ENCODE assay signal across 22 cellular contexts in the genomic region with DNA sequence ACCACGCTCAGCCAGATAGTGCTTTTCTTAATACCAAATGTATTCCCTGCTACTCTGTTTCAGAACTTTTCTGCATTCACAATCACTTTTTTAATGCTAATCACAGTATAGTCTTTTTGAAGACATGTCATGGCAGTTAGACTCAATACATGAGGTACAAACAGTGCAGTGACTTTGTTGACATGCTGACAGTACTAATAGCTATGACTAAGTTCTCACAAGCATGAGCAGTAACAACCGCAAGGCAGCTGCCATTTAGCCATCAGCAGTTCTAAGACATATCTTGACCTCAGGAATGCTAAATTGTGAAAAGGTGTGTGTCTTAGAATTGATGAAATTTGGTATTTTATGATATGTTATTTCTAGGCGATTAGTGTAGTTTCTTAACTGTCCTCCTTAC.
DNase-seq lines count a peak whose midpoint lies in the region; ATAC-seq and TF ChIP-seq lines count a peak whose summit lies in the region.
"Had no signal": no experiment of that assay in that cellular context is flagged by ENCODE, and none has a peak within 500 bp of the region (broad histone marks: within the 10 kb centered on the region; RNA-seq: fewer than 3 reads in every experiment).

No MANE protein-coding gene starts in this region.

- WGBS in right lobe of liver (ENCODE audit: insufficient coverage, low coverage, low lambda C conversion rate, missing lambda C conversion rate): 86% methylated on average over 2 of the region's 3 CpGs

- H3K9me3 Mint-ChIP-seq in activated CD8-positive, alpha-beta memory T cell treated with anti-CD3 and anti-CD28 coated beads, Interleukin-2, amount 10 ng/mL, durations not matched to agents 7 days and 5 days (ENCODE audit: low read depth): no peaks in the 10 kb centered on the region
- H3K9me3 Mint-ChIP-seq in effector memory CD8-positive, alpha-beta T cell: no peaks in the 10 kb centered on the region
- H3K9me3 Mint-ChIP-seq: CD4-positive, alpha-beta T cell; neural crest cell had no signal

- H3K4me3 Mint-ChIP-seq in activated CD8-positive, alpha-beta memory T cell treated with anti-CD3 and anti-CD28 coated beads, Interleukin-2, amount 10 ng/mL, durations not matched to agents 7 days and 5 days: peak overlapping the region; percentile 38
- no peak overlapping the region for H3K4me3 Mint-ChIP-seq in effector memory CD8-positive, alpha-beta T cell
- H3K4me3 Mint-ChIP-seq: CD4-positive, alpha-beta T cell; neural crest cell had no signal

- H3K27me3 Mint-ChIP-seq in activated CD8-positive, alpha-beta memory T cell treated with anti-CD3 and anti-CD28 coated beads, Interleukin-2, amount 10 ng/mL, durations not matched to agents 7 days and 5 days: no peaks in the 10 kb centered on the region
- no peaks in the 10 kb centered on the region for H3K27me3 Mint-ChIP-seq in effector memory CD8-positive, alpha-beta T cell
- H3K27me3 Mint-ChIP-seq: CD4-positive, alpha-beta T cell had no signal

- peak; percentile 40 for DNase-seq in activated CD8-positive, alpha-beta memory T cell treated with anti-CD3 and anti-CD28 coated beads, Interleukin-2, amount 10 ng/mL, durations not matched to agents 7 days and 5 days
- no peak for DNase-seq in activated CD8-positive, alpha-beta memory T cell treated with anti-CD3 and anti-CD28 coated beads, Interleukin-2, amount 50 U/mL, for 48 hours
- DNase-seq in RWPE2 (ENCODE audit: low spot score): peak; percentile 2
- DNase-seq in effector memory CD8-positive, alpha-beta T cell: no peak
- DNase-seq in renal cortical epithelial cell (ENCODE audit: low read depth): peak; percentile 45
- no peak for DNase-seq in right lobe of liver
- DNase-seq: activated CD4-positive, alpha-beta T cell treated with anti-CD3 and anti-CD28 coated beads, Interleukin-2, amount 50 U/mL, for 1 hour; CD4-positive, alpha-beta T cell; DMS153; foreskin melanocyte; kidney; NCI-H1694; OCI-M1; stimulated activated CD4-positive, alpha-beta T cell treated with anti-CD3 and anti-CD28 coated beads, Interleukin-4, amount 100 ng/mL, for 4 hours; substantia nigra; T1000 had no signal

- H3K4me1 ChIP-seq in RWPE2 (ENCODE audit: insufficient read depth, poor library complexity, severe bottlenecking) (no peaks in the 10 kb centered on the region), right lobe of liver (no peaks in the 10 kb centered on the region)
- H3K4me1 ChIP-seq: prostate gland had no signal

- ATAC-seq in activated CD8-positive, alpha-beta memory T cell treated with anti-CD3 and anti-CD28 coated beads, Interleukin-2, amount 10 ng/mL, durations not matched to agents 7 days and 5 days: peak; percentile 53
- ATAC-seq in RWPE2 (ENCODE audit: low read depth): no peak
- ATAC-seq in effector memory CD8-positive, alpha-beta T cell (replicated peaks): no peak
- ATAC-seq in GM21528 (IDR thresholded peaks at IDR 0.05; ENCODE audit: low FRiP score, unreplicated experiment): no peak
- no peak for ATAC-seq in GM21515 (IDR thresholded peaks at IDR 0.05; ENCODE audit: unreplicated experiment)
- ATAC-seq in right lobe of liver: no peak
- ATAC-seq: HCT116 had no signal

- peaks cover 61% of the 10 kb centered on the region for H3K4me1 Mint-ChIP-seq in activated CD8-positive, alpha-beta memory T cell treated with anti-CD3 and anti-CD28 coated beads, Interleukin-2, amount 10 ng/mL, durations not matched to agents 7 days and 5 days
- H3K4me1 Mint-ChIP-seq in effector memory CD8-positive, alpha-beta T cell (ENCODE audit: low read depth in 2 of 2): peaks cover 0 to 4% of the 10 kb centered on the region in 2 donors
- H3K4me1 Mint-ChIP-seq: neural crest cell had no signal

- peak overlapping the region; percentile 88 for H3K27ac Mint-ChIP-seq in activated CD8-positive, alpha-beta memory T cell treated with anti-CD3 and anti-CD28 coated beads, Interleukin-2, amount 10 ng/mL, durations not matched to agents 7 days and 5 days
- peak overlapping the region; percentile 9 to 53 for H3K27ac Mint-ChIP-seq in effector memory CD8-positive, alpha-beta T cell
- H3K27ac Mint-ChIP-seq: CD4-positive, alpha-beta T cell had no signal

- intact Hi-C loops in right lobe of liver (cut with DNase I): no loop called here

- TF ChIP-seq CTCF in RWPE2 (IDR thresholded peaks at IDR 0.05; ENCODE audit: poor library complexity, severe bottlenecking) (no peak), right lobe of liver (IDR thresholded peaks at IDR 0.05) (no peak)

- H3K27me3 ChIP-seq in RWPE2 (ENCODE audit: insufficient read depth, poor library complexity, severe bottlenecking) (no peaks in the 10 kb centered on the region), right lobe of liver (no peaks in the 10 kb centered on the region)
- H3K27me3 ChIP-seq: cardiac muscle cell had no signal

- peaks cover 67% of the 10 kb centered on the region for H3K36me3 Mint-ChIP-seq in activated CD8-positive, alpha-beta memory T cell treated with anti-CD3 and anti-CD28 coated beads, Interleukin-2, amount 10 ng/mL, durations not matched to agents 7 days and 5 days
- peaks cover 10% of the 10 kb centered on the region for H3K36me3 Mint-ChIP-seq in effector memory CD8-positive, alpha-beta T cell (ENCODE audit: insufficient read depth)

- H3K9me3 ChIP-seq in RWPE2 (ENCODE audit: severe bottlenecking) (no peaks in the 10 kb centered on the region), right lobe of liver (no peaks in the 10 kb centered on the region)
- H3K9me3 ChIP-seq: prostate gland had no signal

- CTCF ChIA-PET in activated CD8-positive, alpha-beta memory T cell treated with anti-CD3 and anti-CD28 coated beads, Interleukin-2, amount 10 ng/mL, durations not matched to agents 7 days and 5 days (lab: Charles Lee): interaction anchor here (0.8 to 4.4 kb wide), 12 partner anchors 10 to 149 kb away, joined by 3 to 35 read pairs (median 4); a partner anchor contains a TSS

- no peak for TF ChIP-seq POLR2A in right lobe of liver (IDR thresholded peaks at IDR 0.05)

- H3K36me3 ChIP-seq in RWPE2 (ENCODE audit: low read depth) (peaks cover 70% of the 10 kb centered on the region), right lobe of liver (no peaks in the 10 kb centered on the region)
- H3K36me3 ChIP-seq: cardiac muscle cell, prostate gland had no signal

- H3K27ac ChIP-seq in RWPE2 (ENCODE audit: poor library complexity, severe bottlenecking) (no peak overlapping the region), right lobe of liver (no peak overlapping the region)
- H3K27ac ChIP-seq: cardiac muscle cell, prostate gland had no signal

- H3K4me3 ChIP-seq in RWPE2 (ENCODE audit: severe bottlenecking) (no peak overlapping the region), right lobe of liver (no peak overlapping the region)
- H3K4me3 ChIP-seq: cardiac muscle cell, prostate gland had no signal

Comparison
In these comparisons a context has a peak if more than half of its experiments do, and no peak if none do; other contexts are left out.
1. DNase-seq: peak in activated CD8-positive, alpha-beta memory T cell treated with anti-CD3 and anti-CD28 coated beads, Interleukin-2, amount 10 ng/mL, durations not matched to agents 7 days and 5 days (single experiment), RWPE2 (single experiment) and renal cortical epithelial cell (single experiment); none in activated CD8-positive, alpha-beta memory T cell treated with anti-CD3 and anti-CD28 coated beads, Interleukin-2, amount 50 U/mL, for 48 hours (single experiment), effector memory CD8-positive, alpha-beta T cell (0 of 3) and right lobe of liver (0 of 3).